ENCODE assay signal across 1 cellular context in the genomic region with DNA sequence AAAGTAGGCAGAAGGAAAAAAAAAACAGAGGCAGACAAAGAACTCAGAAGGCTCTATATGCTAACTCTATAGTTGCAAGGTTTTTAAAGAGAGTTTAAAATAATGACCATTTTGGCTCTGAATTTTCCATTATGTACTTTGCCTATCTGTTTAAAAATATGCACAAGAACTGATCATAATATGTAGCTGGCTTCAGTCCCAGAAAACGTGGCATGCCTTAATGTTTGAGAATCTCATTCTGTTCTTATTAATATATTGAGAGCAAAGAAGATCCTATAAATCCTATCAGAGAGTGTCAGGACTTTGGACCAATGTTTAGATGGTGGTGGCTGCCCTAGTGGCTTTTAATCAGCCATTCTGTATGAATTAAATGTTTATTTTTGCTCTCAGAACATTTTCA.
TF ChIP-seq lines count a peak whose summit lies in the region.

No MANE protein-coding gene starts in this region.

TF ChIP-seq in WTC11, 78 proteins besides CTCF, POLR2A, EP300 and RAD21 (continued from another document):
- TF ChIP-seq NR3C1 (CRISPR knock-in tag; conservative IDR thresholded peaks at IDR 0.05; ENCODE audit: low read depth): no peak
- TF ChIP-seq, protein P1, sequence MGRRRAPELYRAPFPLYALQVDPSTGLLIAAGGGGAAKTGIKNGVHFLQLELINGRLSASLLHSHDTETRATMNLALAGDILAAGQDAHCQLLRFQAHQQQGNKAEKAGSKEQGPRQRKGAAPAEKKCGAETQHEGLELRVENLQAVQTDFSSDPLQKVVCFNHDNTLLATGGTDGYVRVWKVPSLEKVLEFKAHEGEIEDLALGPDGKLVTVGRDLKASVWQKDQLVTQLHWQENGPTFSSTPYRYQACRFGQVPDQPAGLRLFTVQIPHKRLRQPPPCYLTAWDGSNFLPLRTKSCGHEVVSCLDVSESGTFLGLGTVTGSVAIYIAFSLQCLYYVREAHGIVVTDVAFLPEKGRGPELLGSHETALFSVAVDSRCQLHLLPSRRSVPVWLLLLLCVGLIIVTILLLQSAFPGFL (CRISPR knock-in tag; IDR thresholded peaks at IDR 0.05; ENCODE audit: borderline replicate concordance): no peak
- TF ChIP-seq, protein P2, sequence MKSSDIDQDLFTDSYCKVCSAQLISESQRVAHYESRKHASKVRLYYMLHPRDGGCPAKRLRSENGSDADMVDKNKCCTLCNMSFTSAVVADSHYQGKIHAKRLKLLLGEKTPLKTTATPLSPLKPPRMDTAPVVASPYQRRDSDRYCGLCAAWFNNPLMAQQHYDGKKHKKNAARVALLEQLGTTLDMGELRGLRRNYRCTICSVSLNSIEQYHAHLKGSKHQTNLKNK (CRISPR knock-in tag; IDR thresholded peaks at IDR 0.05): no peak
- no peak for TF ChIP-seq HMGA2 (CRISPR knock-in tag; IDR thresholded peaks at IDR 0.05)
- TF ChIP-seq, protein P3, sequence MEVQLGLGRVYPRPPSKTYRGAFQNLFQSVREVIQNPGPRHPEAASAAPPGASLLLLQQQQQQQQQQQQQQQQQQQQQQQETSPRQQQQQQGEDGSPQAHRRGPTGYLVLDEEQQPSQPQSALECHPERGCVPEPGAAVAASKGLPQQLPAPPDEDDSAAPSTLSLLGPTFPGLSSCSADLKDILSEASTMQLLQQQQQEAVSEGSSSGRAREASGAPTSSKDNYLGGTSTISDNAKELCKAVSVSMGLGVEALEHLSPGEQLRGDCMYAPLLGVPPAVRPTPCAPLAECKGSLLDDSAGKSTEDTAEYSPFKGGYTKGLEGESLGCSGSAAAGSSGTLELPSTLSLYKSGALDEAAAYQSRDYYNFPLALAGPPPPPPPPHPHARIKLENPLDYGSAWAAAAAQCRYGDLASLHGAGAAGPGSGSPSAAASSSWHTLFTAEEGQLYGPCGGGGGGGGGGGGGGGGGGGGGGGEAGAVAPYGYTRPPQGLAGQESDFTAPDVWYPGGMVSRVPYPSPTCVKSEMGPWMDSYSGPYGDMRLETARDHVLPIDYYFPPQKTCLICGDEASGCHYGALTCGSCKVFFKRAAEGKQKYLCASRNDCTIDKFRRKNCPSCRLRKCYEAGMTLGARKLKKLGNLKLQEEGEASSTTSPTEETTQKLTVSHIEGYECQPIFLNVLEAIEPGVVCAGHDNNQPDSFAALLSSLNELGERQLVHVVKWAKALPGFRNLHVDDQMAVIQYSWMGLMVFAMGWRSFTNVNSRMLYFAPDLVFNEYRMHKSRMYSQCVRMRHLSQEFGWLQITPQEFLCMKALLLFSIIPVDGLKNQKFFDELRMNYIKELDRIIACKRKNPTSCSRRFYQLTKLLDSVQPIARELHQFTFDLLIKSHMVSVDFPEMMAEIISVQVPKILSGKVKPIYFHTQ (CRISPR knock-in tag; IDR thresholded peaks at IDR 0.05): no peak
- TF ChIP-seq, protein P4, sequence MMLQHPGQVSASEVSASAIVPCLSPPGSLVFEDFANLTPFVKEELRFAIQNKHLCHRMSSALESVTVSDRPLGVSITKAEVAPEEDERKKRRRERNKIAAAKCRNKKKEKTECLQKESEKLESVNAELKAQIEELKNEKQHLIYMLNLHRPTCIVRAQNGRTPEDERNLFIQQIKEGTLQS (CRISPR knock-in tag; conservative IDR thresholded peaks at IDR 0.05): no peak
